ENCODE assay signal across 14 cellular contexts in genomic region chr3:52226229-52226817, GRCh38. TPM values are rescaled to one million over a fixed set of nuclear protein-coding genes. Genes with fewer than 3 reads are reported as not detected.
DNase-seq lines count a peak whose midpoint lies in the region; ATAC-seq and TF ChIP-seq lines count a peak whose summit lies in the region.
"Had no signal": no experiment of that assay in that cellular context is flagged by ENCODE, and none has a peak within 500 bp of the region (broad histone marks: within the 10 kb centered on the region; RNA-seq: fewer than 3 reads in every experiment).

No MANE protein-coding gene starts in this region.

- H3K9me3 Mint-ChIP-seq in activated naive CD4-positive, alpha-beta T cell treated with anti-CD3 and anti-CD28 coated beads, Interleukin-2, amount 50 U/mL, for 72 hours, result no peaks in the 10 kb centered on the region

- H3K9me3 ChIP-seq in upper lobe of right lung, result no peaks in the 10 kb centered on the region
- no peaks in the 10 kb centered on the region for H3K9me3 ChIP-seq in testis
- no peaks in the 10 kb centered on the region for H3K9me3 ChIP-seq in esophagus squamous epithelium
- H3K9me3 ChIP-seq: MG63, stomach had no signal

- H3K27me3 ChIP-seq in upper lobe of right lung, result no peaks in the 10 kb centered on the region
- no peaks in the 10 kb centered on the region for H3K27me3 ChIP-seq in testis
- no peaks in the 10 kb centered on the region for H3K27me3 ChIP-seq in esophagus squamous epithelium
- H3K27me3 ChIP-seq: cardiac muscle cell, MG63, stomach had no signal

- peaks cover 0 to 9% of the 10 kb centered on the region in 2 donors for H3K36me3 Mint-ChIP-seq in activated naive CD4-positive, alpha-beta T cell treated with anti-CD3 and anti-CD28 coated beads, Interleukin-2, amount 50 U/mL, for 72 hours

- TF ChIP-seq CTCF in upper lobe of right lung (IDR thresholded peaks at IDR 0.05) (no peak), testis (IDR thresholded peaks at IDR 0.05) (no peak), esophagus squamous epithelium (IDR thresholded peaks at IDR 0.05) (no peak)

- no peak overlapping the region for H3K27ac ChIP-seq in upper lobe of right lung
- H3K27ac ChIP-seq in testis, result no peak overlapping the region
- peak overlapping the region in 1 of 4 donors; percentile 34 for H3K27ac ChIP-seq in esophagus squamous epithelium
- H3K27ac ChIP-seq: cardiac muscle cell had no signal

- no peak overlapping the region for H3K4me3 ChIP-seq in upper lobe of right lung
- no peak overlapping the region for H3K4me3 ChIP-seq in testis
- no peak overlapping the region for H3K4me3 ChIP-seq in esophagus squamous epithelium
- H3K4me3 ChIP-seq: cardiac muscle cell, lung, MG63, stomach had no signal

- peak overlapping the region; percentile 75 to 97 for H3K27ac Mint-ChIP-seq in activated naive CD4-positive, alpha-beta T cell treated with anti-CD3 and anti-CD28 coated beads, Interleukin-2, amount 50 U/mL, for 72 hours

- ATAC-seq in Right ventricle myocardium inferior (no peak), left cardiac atrium (no peak), HG02938 (IDR thresholded peaks at IDR 0.05; ENCODE audit: unreplicated experiment) (peak; percentile 12), upper lobe of right lung (no peak)
- peak; percentile 0 to 7 for ATAC-seq in activated naive CD4-positive, alpha-beta T cell treated with anti-CD3 and anti-CD28 coated beads, Interleukin-2, amount 50 U/mL, for 72 hours

- H3K36me3 ChIP-seq in upper lobe of right lung, result peaks cover 35% of the 10 kb centered on the region
- H3K36me3 ChIP-seq in testis (ENCODE audit: low read depth, missing control alignments), result no peaks in the 10 kb centered on the region
- peaks cover 27 to 42% (median 32%) of the 10 kb centered on the region in 3 donors for H3K36me3 ChIP-seq in esophagus squamous epithelium

- TF ChIP-seq POLR2A in testis (IDR thresholded peaks at IDR 0.05) (no peak), esophagus squamous epithelium (IDR thresholded peaks at IDR 0.05) (no peak)

- peak; percentile 62 for DNase-seq in Right ventricle myocardium inferior (ENCODE audit: missing footprints)
- DNase-seq in left cardiac atrium, result no peak
- DNase-seq in activated naive CD4-positive, alpha-beta T cell treated with anti-CD3 and anti-CD28 coated beads, Interleukin-2, amount 50 U/mL, for 72 hours (ENCODE audit: low spot score in 2 of 2), result no peak
- DNase-seq in upper lobe of right lung, result peak; percentile 57
- no peak for DNase-seq in testis
- no peak for DNase-seq in esophagus squamous epithelium (lab: John Stamatoyannopoulos, UW)
- DNase-seq in hepatic stellate cell (ENCODE audit: low spot score), result no peak
- DNase-seq: MG63, stomach had no signal

- 77 to 91% methylated on average over 5 of the region's 5 CpGs for WGBS in testis, 2 donors
- 76 to 92% methylated on average over 2 to 5 of the region's 5 CpGs for WGBS in esophagus squamous epithelium, 2 donors

- no peaks in the 10 kb centered on the region for H3K4me1 ChIP-seq in upper lobe of right lung
- peaks cover 7% of the 10 kb centered on the region for H3K4me1 ChIP-seq in testis
- H3K4me1 ChIP-seq in esophagus squamous epithelium, result peaks cover 0 to 9% (median 5%) of the 10 kb centered on the region in 3 donors

- intact Hi-C loops in Right ventricle myocardium inferior (cut with DNase I) (no loop called here), left cardiac atrium (cut with DNase I) (no loop called here), upper lobe of right lung (cut with DNase I) (no loop called here), testis (cut with DNase I; ENCODE audit: low total_unique reads) (no loop called here), esophagus squamous epithelium (cut with DNase I) (no loop called here)

RNA-seq across cellular contexts. Expression of gene TLR9, which starts 0.9 kb away (rescaled TPM):
- 0.38 TPM for total RNA-seq in Right ventricle myocardium inferior
- under 1 TPM in 1 of 2 donors, not detected in 1; 0.29 TPM for total RNA-seq in left cardiac atrium
- total RNA-seq in activated naive CD4-positive, alpha-beta T cell treated with anti-CD3 and anti-CD28 coated beads, Interleukin-2, amount 50 U/mL, for 72 hours, result under 1 TPM; 0.18 to 0.86 TPM
- total RNA-seq in upper lobe of right lung, result 0.87 TPM
- total RNA-seq in testis, result under 1 TPM; 0.08 to 0.25 TPM
- 0.20 TPM for polyA plus RNA-seq in testis (ENCODE audit: insufficient read depth, low read depth, low replicate concordance)
- not detected for total RNA-seq in esophagus squamous epithelium
- total RNA-seq: fibroblast of villous mesenchyme, skeletal muscle tissue, stomach had no signal
- polyA plus RNA-seq: cardiac muscle cell had no signal

RNA-seq across cellular contexts. Expression of gene TWF2, which starts 12.6 kb away (rescaled TPM):
- 120 TPM for total RNA-seq in Right ventricle myocardium inferior
- 10 to 100 TPM; 45.9 to 51.7 TPM for total RNA-seq in left cardiac atrium
- total RNA-seq in activated naive CD4-positive, alpha-beta T cell treated with anti-CD3 and anti-CD28 coated beads, Interleukin-2, amount 50 U/mL, for 72 hours, result 100 to 1,000 TPM in 1 of 2 donors, 10 to 100 TPM in 1; 75.8 to 139 TPM
- 50.4 TPM for total RNA-seq in upper lobe of right lung
- total RNA-seq in testis, result 10 to 100 TPM; 36.5 to 58.1 TPM
- polyA plus RNA-seq in testis (ENCODE audit: insufficient read depth, low read depth, low replicate concordance), result 30.0 TPM
- total RNA-seq in esophagus squamous epithelium, result 10 to 100 TPM; 31.6 to 74.9 (median 55.7) TPM

RNA-seq across cellular contexts. Expression of gene PPM1M, which starts 19.2 kb away (rescaled TPM):
- total RNA-seq in Right ventricle myocardium inferior (8.7 TPM), left cardiac atrium (10 to 100 TPM; 11.8 to 17.4 TPM), upper lobe of right lung (44.0 TPM), testis (10 to 100 TPM; 12.9 to 15.2 TPM), esophagus squamous epithelium (10 to 100 TPM in 3 of 4 donors, 1 to 10 TPM in 1; 3.2 to 25.6 (median 12.3) TPM)
- total RNA-seq in activated naive CD4-positive, alpha-beta T cell treated with anti-CD3 and anti-CD28 coated beads, Interleukin-2, amount 50 U/mL, for 72 hours, result 10 to 100 TPM; 52.3 to 74.1 TPM
- 22.2 TPM for polyA plus RNA-seq in testis (ENCODE audit: insufficient read depth, low read depth, low replicate concordance)

RNA-seq across cellular contexts. Expression of gene ALAS1, which starts 28.4 kb away (rescaled TPM):
- total RNA-seq in Right ventricle myocardium inferior (186 TPM), left cardiac atrium (100 to 1,000 TPM; 133 to 147 TPM), upper lobe of right lung (78.9 TPM), testis (10 to 100 TPM; 49.9 to 51.4 TPM), esophagus squamous epithelium (10 to 100 TPM; 28.3 to 45.5 (median 35.1) TPM)
- 10 to 100 TPM; 56.1 to 72.0 TPM for total RNA-seq in activated naive CD4-positive, alpha-beta T cell treated with anti-CD3 and anti-CD28 coated beads, Interleukin-2, amount 50 U/mL, for 72 hours
- polyA plus RNA-seq in testis (ENCODE audit: insufficient read depth, low read depth, low replicate concordance), result 54.2 TPM

RNA-seq across cellular contexts. Expression of gene WDR82, which starts 52.1 kb away (rescaled TPM):
- 62.3 TPM for total RNA-seq in Right ventricle myocardium inferior
- total RNA-seq in left cardiac atrium, result 10 to 100 TPM; 57.6 to 65.5 TPM
- total RNA-seq in activated naive CD4-positive, alpha-beta T cell treated with anti-CD3 and anti-CD28 coated beads, Interleukin-2, amount 50 U/mL, for 72 hours, result 100 to 1,000 TPM in 1 of 2 donors, 10 to 100 TPM in 1; 96.6 to 129 TPM
- total RNA-seq in upper lobe of right lung, result 61.9 TPM
- 10 to 100 TPM; 76.1 to 85.7 TPM for total RNA-seq in testis
- polyA plus RNA-seq in testis (ENCODE audit: insufficient read depth, low read depth, low replicate concordance), result 80.9 TPM
- 10 to 100 TPM; 42.7 to 58.7 (median 52.9) TPM for total RNA-seq in esophagus squamous epithelium

Comparison
In these comparisons a context has a peak if more than half of its experiments do, and no peak if none do; other contexts are left out.
1. DNase-seq: peak in Right ventricle myocardium inferior (single experiment) and upper lobe of right lung (single experiment); none in left cardiac atrium (single experiment), activated naive CD4-positive, alpha-beta T cell treated with anti-CD3 and anti-CD28 coated beads, Interleukin-2, amount 50 U/mL, for 72 hours (0 of 2), testis (single experiment), esophagus squamous epithelium (single experiment) and hepatic stellate cell (single experiment).
2. ATAC-seq: peak in HG02938 (single experiment) and activated naive CD4-positive, alpha-beta T cell treated with anti-CD3 and anti-CD28 coated beads, Interleukin-2, amount 50 U/mL, for 72 hours (2 of 2); none in Right ventricle myocardium inferior (single experiment), left cardiac atrium (0 of 2) and upper lobe of right lung (single experiment).